Comparison of ENCODE assay signal across 16 cellular contexts in genomic region chr2:109062558-109063325, GRCh38.
DNase-seq lines count a peak whose midpoint lies in the region; ATAC-seq, FAIRE-seq and TF ChIP-seq lines count a peak whose summit lies in the region.
"Had no signal": no experiment of that assay in that cellular context is flagged by ENCODE, and none has a peak within 500 bp of the region (broad histone marks: within the 10 kb centered on the region; RNA-seq: fewer than 3 reads in every experiment).

No MANE protein-coding gene starts in this region.

- peaks cover 9% of the 10 kb centered on the region for H3K27me3 ChIP-seq in A673 (replicated peaks; ENCODE audit: insufficient read depth, low read depth, low read length, poor library complexity)
- H3K27me3 ChIP-seq in DND-41 (ENCODE audit: insufficient read depth, low read length, poor library complexity) = no peaks in the 10 kb centered on the region
- no peaks in the 10 kb centered on the region; the same call in 1 of the 2 replicates for H3K27me3 ChIP-seq in Panc1 (ENCODE audit: control insufficient read depth, insufficient read depth, low read length)
- peaks cover 19% of the 10 kb centered on the region for H3K27me3 ChIP-seq in keratinocyte (ENCODE audit: control insufficient read depth, extremely low read depth, insufficient read depth, low read length)

- dilution Hi-C loops in keratinocyte (cut with MboI; ENCODE audit: extremely low pct_ligation_motif_present, low sequenced_read_pairs) = no loop called here

- ATAC-seq in DND-41 (ENCODE audit: insufficient read depth, low read depth) (peak; percentile 77), Panc1 (peak; percentile 65; the same call in 1 of the 2 replicates)

- POLR2A ChIA-PET in A673 (lab: Charles Lee; ENCODE audit: low non-redundant PET) = no interaction called here
- POLR2A ChIA-PET in Panc1 (lab: Charles Lee) = no interaction called here

- H3K4me1 ChIP-seq in A673 (ENCODE audit: insufficient read depth, low read length, poor library complexity, severe bottlenecking) (peaks cover 3% of the 10 kb centered on the region), DND-41 (ENCODE audit: insufficient read depth, low read length) (peaks cover 14% of the 10 kb centered on the region), Panc1 (ENCODE audit: control insufficient read depth, insufficient read depth, low read length) (no peaks in the 10 kb centered on the region), keratinocyte (ENCODE audit: control insufficient read depth, extremely low read depth, insufficient read depth, low read length) (peaks cover 5% of the 10 kb centered on the region)
- H3K4me1 ChIP-seq: breast epithelium had no signal

- H3K27ac ChIP-seq in A673 (ENCODE audit: low read depth, low read length, poor library complexity, severe bottlenecking) = no peak overlapping the region
- peak overlapping the region; percentile 36; the same call in 1 of the 2 replicates for H3K27ac ChIP-seq in DND-41 (ENCODE audit: low read length)
- H3K27ac ChIP-seq in Panc1 (ENCODE audit: low read length) = no peak overlapping the region
- H3K27ac ChIP-seq in keratinocyte (ENCODE audit: control insufficient read depth, insufficient read depth, low read length) = no peak overlapping the region
- H3K27ac ChIP-seq: breast epithelium, HL-60 had no signal

- in situ Hi-C loops in Panc1 (cut with HindIII; ENCODE audit: low pct_unique_long_range_greater_than_20kb, low sequenced_read_pairs) = no loop called here

- H4K20me1 ChIP-seq in DND-41 (ENCODE audit: insufficient read depth, low read length) (no peaks in the 10 kb centered on the region), keratinocyte (ENCODE audit: control insufficient read depth, extremely low read depth, insufficient read depth, low read length) (no peaks in the 10 kb centered on the region)

- CTCF ChIA-PET in A673 (lab: Charles Lee) = no interaction called here
- CTCF ChIA-PET in Panc1 (lab: Charles Lee) = no interaction called here

- BruUV-seq in A673 (replicated peaks; lab: Mats Ljungman, UMichigan) (no TSS peak), Panc1 (replicated peaks; lab: Mats Ljungman, UMichigan) (no TSS peak)

- peak overlapping the region; percentile 50 for H2AFZ ChIP-seq in DND-41 (ENCODE audit: low read depth, low read length)
- no peak overlapping the region for H2AFZ ChIP-seq in keratinocyte (ENCODE audit: control insufficient read depth, low read length)

- intact Hi-C loops in A673 (cut with micrococcal nuclease; ENCODE audit: unreplicated experiment) = no loop called here
- intact Hi-C loops in Panc1 (cut with micrococcal nuclease; ENCODE audit: unreplicated experiment) = no loop called here

- H3K36me3 ChIP-seq in A673 (ENCODE audit: insufficient read depth, low read length, poor library complexity, severe bottlenecking) (no peaks in the 10 kb centered on the region), DND-41 (ENCODE audit: insufficient read depth, low read length) (no peaks in the 10 kb centered on the region), Panc1 (ENCODE audit: control insufficient read depth, insufficient read depth, low read length) (no peaks in the 10 kb centered on the region), keratinocyte (ENCODE audit: control insufficient read depth in 2 of 2, extremely low read depth in 1 of 2, insufficient read depth in 2 of 2, low read length in 2 of 2) (no peaks in the 10 kb centered on the region)
- H3K36me3 ChIP-seq: breast epithelium had no signal

- H3K9me1 ChIP-seq in keratinocyte (ENCODE audit: control insufficient read depth, extremely low read depth, insufficient read depth, low read length) = no peaks in the 10 kb centered on the region

- H3K4me2 ChIP-seq in DND-41 (ENCODE audit: insufficient read depth, low read length) (peak overlapping the region; percentile 53), keratinocyte (ENCODE audit: control insufficient read depth, extremely low read depth, insufficient read depth, low read depth, low read length) (no peak overlapping the region)

- no peak overlapping the region for H3K4me3 ChIP-seq in A673 (ENCODE audit: low read depth, low read length, poor library complexity, severe bottlenecking)
- H3K4me3 ChIP-seq in DND-41 (ENCODE audit: low read depth in 1 of 2, low read length in 2 of 2) = peak overlapping the region in 1 of 2 experiments; percentile 25; a peak in 1 of 4 replicates
- H3K4me3 ChIP-seq in Panc1 (ENCODE audit: low read depth in 2 of 2, low read length in 2 of 2) = no peak overlapping the region
- H3K4me3 ChIP-seq in keratinocyte (ENCODE audit: control insufficient read depth in 2 of 3, extremely low read depth in 1 of 3, insufficient read depth in 2 of 3, low read depth in 1 of 3, low read length in 3 of 3) = no peak overlapping the region
- H3K4me3 ChIP-seq: breast epithelium had no signal

- no peaks in the 10 kb centered on the region for H3K9me3 ChIP-seq in A673 (ENCODE audit: low read depth, low read length, poor library complexity, severe bottlenecking)
- no peaks in the 10 kb centered on the region for H3K9me3 ChIP-seq in DND-41 (ENCODE audit: insufficient read depth, low read length, severe bottlenecking)
- no peaks in the 10 kb centered on the region for H3K9me3 ChIP-seq in Panc1 (ENCODE audit: control insufficient read depth, insufficient read depth, low read depth, low read length)
- no peaks in the 10 kb centered on the region for H3K9me3 ChIP-seq in keratinocyte (ENCODE audit: control insufficient read depth, low read depth, low read length)
- H3K9me3 ChIP-seq: breast epithelium had no signal

- H3K79me2 ChIP-seq in DND-41 (ENCODE audit: insufficient read depth, low read length) (no peaks in the 10 kb centered on the region), keratinocyte (ENCODE audit: control insufficient read depth, insufficient read depth, low read length) (no peaks in the 10 kb centered on the region)

- TF ChIP-seq CTCF in A673 (conservative IDR thresholded peaks at IDR 0.05; ENCODE audit: low read depth, low read length) (no peak), DND-41 (IDR thresholded peaks at IDR 0.05; ENCODE audit: borderline replicate concordance, extremely low read depth, low read length, poor library complexity, severe bottlenecking) (no peak), Panc1 (IDR thresholded peaks at IDR 0.05) (no peak; the same call in 1 of the 2 replicates), keratinocyte (optimal IDR thresholded peaks at IDR 0.05 in 1 of 3, IDR thresholded peaks at IDR 0.05 in 1 of 3, conservative IDR thresholded peaks at IDR 0.05 in 1 of 3; ENCODE audit: extremely low read depth in 1 of 3, insufficient read depth in 2 of 3, low read length in 3 of 3) (peak; percentile 14 to 40 (median 24))

- no peak for FAIRE-seq in keratinocyte (lab: Jason Lieb, UNC)

- 0 out of 2 replicates have a peak overlapping the region, but pooled peaks have one; percentile 21 for H3K9ac ChIP-seq in DND-41 (ENCODE audit: low read depth, low read length)
- no peak overlapping the region for H3K9ac ChIP-seq in keratinocyte (ENCODE audit: control insufficient read depth, extremely low read depth, insufficient read depth, low read length)

- DNase-seq in A673 (ENCODE audit: low spot score) (peak; percentile 18), DND-41 (peak; percentile 51), Panc1 (ENCODE audit: low read depth, low spot score) (no peak), keratinocyte (ENCODE audit: low read depth, low spot score) (no peak), NCI-H226 (no peak), erythroblast (lab: John Stamatoyannopoulos, UW) (no peak), HuH-7.5 (ENCODE audit: low spot score) (no peak)
- DNase-seq in activated T-cell treated with anti-CD3 and anti-CD28 coated beads, Interleukin-2, amount 50 U/mL, for 1 hour = no peak
- DNase-seq: activated CD4-positive, alpha-beta T cell treated with anti-CD3 and anti-CD28 coated beads for 4 hours; activated naive CD8-positive, alpha-beta T cell treated with anti-CD3 and anti-CD28 coated beads, Interleukin-2, amount 10 ng/mL, durations not matched to agents 7 days and 5 days; AML-193; DMS 273 treated with DMSO at 0.1 percent for 48 hours; effector CD8-positive, alpha-beta T cell; NCI-H187 had no signal

- TF ChIP-seq POLR2A in erythroblast (IDR thresholded peaks at IDR 0.05; ENCODE audit: low read length) = no peak

Comparison
In these comparisons a context has a peak if more than half of its experiments do, and no peak if none do; other contexts are left out.
1. DNase-seq: peak in A673 (single experiment) and DND-41 (single experiment); none in Panc1 (single experiment), keratinocyte (single experiment), NCI-H226 (single experiment), activated T-cell treated with anti-CD3 and anti-CD28 coated beads, Interleukin-2, amount 50 U/mL, for 1 hour (single experiment), erythroblast (0 of 2) and HuH-7.5 (single experiment).
2. CTCF ChIP-seq: peak in keratinocyte (3 of 3); none in A673 (single experiment), DND-41 (single experiment) and Panc1 (single experiment).